9 cellular contexts compared by ENCODE assay signal in the genomic region with DNA sequence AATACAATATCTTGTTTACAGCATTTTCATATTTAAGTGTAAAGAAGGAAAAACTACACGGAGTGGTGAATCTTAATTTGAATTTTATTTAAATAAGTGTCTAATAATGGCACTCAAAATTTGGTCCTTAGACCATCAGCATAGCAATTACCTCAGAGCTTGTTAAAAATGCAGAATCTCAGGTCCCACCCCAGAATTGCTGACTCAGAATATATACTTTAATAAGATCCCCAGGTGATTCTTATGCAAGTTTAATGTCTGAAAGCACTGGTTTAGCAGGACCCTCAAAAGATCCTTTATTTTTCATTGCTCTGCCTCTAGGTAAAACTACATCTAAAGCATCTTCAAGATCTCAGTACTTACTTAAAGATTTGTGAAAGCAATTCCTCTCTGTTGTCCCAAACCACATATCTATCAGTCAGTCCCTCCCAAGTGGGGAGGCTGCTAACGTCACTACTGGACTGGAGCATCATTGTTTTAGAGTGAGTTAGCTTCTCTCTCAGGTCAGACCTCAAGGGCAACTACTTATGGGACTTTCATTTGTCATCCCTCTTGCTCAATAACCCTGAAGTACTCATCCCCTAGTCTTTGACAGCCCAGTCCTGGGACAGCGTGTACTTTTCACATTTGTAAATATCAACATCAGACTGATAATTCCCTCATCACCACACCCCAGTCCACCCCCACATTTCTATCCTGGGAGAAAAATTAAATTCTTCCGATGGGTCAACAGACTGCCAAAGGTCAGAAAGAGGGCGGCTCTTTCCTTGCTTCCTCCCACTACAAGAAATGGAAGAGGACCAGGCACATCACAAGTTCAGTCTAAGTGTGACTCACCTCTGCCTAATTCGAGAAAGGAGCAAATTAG.
DNase-seq lines count a peak whose midpoint lies in the region; ATAC-seq and TF ChIP-seq lines count a peak whose summit lies in the region.
"Had no signal": no experiment of that assay in that cellular context is flagged by ENCODE, and none has a peak within 500 bp of the region (broad histone marks: within the 10 kb centered on the region; RNA-seq: fewer than 3 reads in every experiment).

No MANE protein-coding gene starts in this region.

- no peak for ATAC-seq in activated naive CD8-positive, alpha-beta T cell treated with anti-CD3 and anti-CD28 coated beads, Interleukin-2, amount 10 ng/mL, durations not matched to agents 7 days and 5 days (ENCODE audit: low read depth)

- H3K4me3 Mint-ChIP-seq in HFFc6: peak overlapping the region; percentile 80
- H3K4me3 Mint-ChIP-seq in activated naive CD8-positive, alpha-beta T cell treated with anti-CD3 and anti-CD28 coated beads, Interleukin-2, amount 10 ng/mL, durations not matched to agents 7 days and 5 days: no peak overlapping the region
- H3K4me3 Mint-ChIP-seq in stimulated activated naive CD8-positive, alpha-beta T cell treated with anti-CD3 and anti-CD28 coated beads, Interleukin-15, Interleukin-2, amounts not matched to agents 100 ng/mL and 50 ng/mL, for 24 hours: no peak overlapping the region

- H3K9me3 Mint-ChIP-seq in HFFc6: no peaks in the 10 kb centered on the region
- peaks cover 8% of the 10 kb centered on the region for H3K9me3 Mint-ChIP-seq in activated naive CD8-positive, alpha-beta T cell treated with anti-CD3 and anti-CD28 coated beads, Interleukin-2, amount 10 ng/mL, durations not matched to agents 7 days and 5 days
- H3K9me3 Mint-ChIP-seq in stimulated activated naive CD8-positive, alpha-beta T cell treated with anti-CD3 and anti-CD28 coated beads, Interleukin-15, Interleukin-2, amounts not matched to agents 100 ng/mL and 50 ng/mL, for 24 hours: no peaks in the 10 kb centered on the region

- H3K27ac Mint-ChIP-seq in HFFc6: peak overlapping the region; percentile 82
- peak overlapping the region; percentile 13 for H3K27ac Mint-ChIP-seq in activated naive CD8-positive, alpha-beta T cell treated with anti-CD3 and anti-CD28 coated beads, Interleukin-2, amount 10 ng/mL, durations not matched to agents 7 days and 5 days
- H3K27ac Mint-ChIP-seq in stimulated activated naive CD8-positive, alpha-beta T cell treated with anti-CD3 and anti-CD28 coated beads, Interleukin-15, Interleukin-2, amounts not matched to agents 100 ng/mL and 50 ng/mL, for 24 hours: peak overlapping the region; percentile 72

- peak; percentile 93 for DNase-seq in HFFc6
- DNase-seq in activated naive CD8-positive, alpha-beta T cell treated with anti-CD3 and anti-CD28 coated beads, Interleukin-2, amount 10 ng/mL, durations not matched to agents 7 days and 5 days: no peak
- DNase-seq in iris pigment epithelial cell (ENCODE audit: low read depth): peak; percentile 100
- DNase-seq in NCI-H187 (lab: John Stamatoyannopoulos, UW): no peak
- DNase-seq in NCI-H128 (lab: John Stamatoyannopoulos, UW; ENCODE audit: unreplicated experiment): no peak
- no peak for DNase-seq in DMS53 (lab: John Stamatoyannopoulos, UW)
- no peak for DNase-seq in activated effector memory CD4-positive, alpha-beta T cell treated with anti-CD3 and anti-CD28 coated beads, Interleukin-2, amount 50 U/mL, for 16 hours
- DNase-seq: NCI-H187 treated with DMSO at 0.1 percent for 48 hours had no signal

- H3K27me3 Mint-ChIP-seq in HFFc6 (ENCODE audit: insufficient read depth): no peaks in the 10 kb centered on the region
- H3K27me3 Mint-ChIP-seq in activated naive CD8-positive, alpha-beta T cell treated with anti-CD3 and anti-CD28 coated beads, Interleukin-2, amount 10 ng/mL, durations not matched to agents 7 days and 5 days: no peaks in the 10 kb centered on the region
- H3K27me3 Mint-ChIP-seq in stimulated activated naive CD8-positive, alpha-beta T cell treated with anti-CD3 and anti-CD28 coated beads, Interleukin-15, Interleukin-2, amounts not matched to agents 100 ng/mL and 50 ng/mL, for 24 hours: no peaks in the 10 kb centered on the region

- H3K4me1 Mint-ChIP-seq in HFFc6 (ENCODE audit: low read depth): peaks cover 44% of the 10 kb centered on the region
- peaks cover 54% of the 10 kb centered on the region for H3K4me1 Mint-ChIP-seq in activated naive CD8-positive, alpha-beta T cell treated with anti-CD3 and anti-CD28 coated beads, Interleukin-2, amount 10 ng/mL, durations not matched to agents 7 days and 5 days
- H3K4me1 Mint-ChIP-seq in stimulated activated naive CD8-positive, alpha-beta T cell treated with anti-CD3 and anti-CD28 coated beads, Interleukin-15, Interleukin-2, amounts not matched to agents 100 ng/mL and 50 ng/mL, for 24 hours (ENCODE audit: low read depth): peaks cover 81% of the 10 kb centered on the region

- peaks cover 12% of the 10 kb centered on the region for H3K36me3 Mint-ChIP-seq in HFFc6 (ENCODE audit: low read depth)
- peaks cover 61% of the 10 kb centered on the region for H3K36me3 Mint-ChIP-seq in activated naive CD8-positive, alpha-beta T cell treated with anti-CD3 and anti-CD28 coated beads, Interleukin-2, amount 10 ng/mL, durations not matched to agents 7 days and 5 days
- peaks cover 77% of the 10 kb centered on the region for H3K36me3 Mint-ChIP-seq in stimulated activated naive CD8-positive, alpha-beta T cell treated with anti-CD3 and anti-CD28 coated beads, Interleukin-15, Interleukin-2, amounts not matched to agents 100 ng/mL and 50 ng/mL, for 24 hours (ENCODE audit: low read depth)

- POLR2A ChIA-PET in activated naive CD8-positive, alpha-beta T cell treated with anti-CD3 and anti-CD28 coated beads, Interleukin-2, amount 10 ng/mL, durations not matched to agents 7 days and 5 days (lab: Charles Lee): no interaction called here

- TF ChIP-seq CTCF in HFFc6 (IDR thresholded peaks at IDR 0.05): no peak

Comparison
In these comparisons a context has a peak if more than half of its experiments do, and no peak if none do; other contexts are left out.
1. DNase-seq: peak in HFFc6 (single experiment) and iris pigment epithelial cell (single experiment); none in activated naive CD8-positive, alpha-beta T cell treated with anti-CD3 and anti-CD28 coated beads, Interleukin-2, amount 10 ng/mL, durations not matched to agents 7 days and 5 days (single experiment), NCI-H187 (0 of 2), NCI-H128 (single experiment), DMS53 (single experiment) and activated effector memory CD4-positive, alpha-beta T cell treated with anti-CD3 and anti-CD28 coated beads, Interleukin-2, amount 50 U/mL, for 16 hours (single experiment).
2. H3K27ac Mint-ChIP-seq: peak in every context shown above with its lines; median percentile 82 in HFFc6; 72 in stimulated activated naive CD8-positive, alpha-beta T cell treated with anti-CD3 and anti-CD28 coated beads, Interleukin-15, Interleukin-2, amounts not matched to agents 100 ng/mL and 50 ng/mL, for 24 hours; 13 in activated naive CD8-positive, alpha-beta T cell treated with anti-CD3 and anti-CD28 coated beads, Interleukin-2, amount 10 ng/mL, durations not matched to agents 7 days and 5 days.